In genomic region chr4:115944146-115944905, GRCh38 we compare ENCODE assay signal across 20 cellular contexts.
"Had no signal": no experiment of that assay in that cellular context is flagged by ENCODE, and none has a peak within 500 bp of the region (broad histone marks: within the 10 kb centered on the region; RNA-seq: fewer than 3 reads in every experiment).

No MANE protein-coding gene starts in this region.

- H3K4me1 ChIP-seq: body of pancreas, esophagus squamous epithelium, gastroesophageal sphincter, prostate gland had no signal

- H3K9me3 ChIP-seq: body of pancreas, esophagus squamous epithelium, prostate gland had no signal

- H3K27ac ChIP-seq: body of pancreas, cardiac muscle cell, esophagus squamous epithelium, gastroesophageal sphincter, prostate gland had no signal

- H3K36me3 ChIP-seq: cardiac muscle cell, esophagus squamous epithelium, gastroesophageal sphincter, prostate gland had no signal

- H3K4me3 ChIP-seq: body of pancreas, cardiac muscle cell, esophagus squamous epithelium, gastroesophageal sphincter, prostate gland had no signal

- ATAC-seq: activated T-cell treated with anti-CD3 and anti-CD28 coated beads, Interleukin-2, amount 50 U/mL, for 72 hours; body of pancreas; gastroesophageal sphincter; stimulated activated naive B cell treated with anti-CD40 and anti-IgM and Interleukin-4, amounts not matched to agents 10 μg/mL and 1 μg/mL and 100 μg/mL, for 72 hours had no signal

- H3K27me3 ChIP-seq: body of pancreas, cardiac muscle cell, esophagus squamous epithelium, gastroesophageal sphincter had no signal

- DNase-seq: activated CD4-positive, alpha-beta memory T cell treated with anti-CD3 and anti-CD28 coated beads for 36 hours; activated CD4-positive, alpha-beta T cell treated with anti-CD3 and anti-CD28 coated beads for 48 hours; activated CD4-positive, CD25-positive, alpha-beta regulatory T cell; activated effector memory CD4-positive, alpha-beta T cell treated with anti-CD3 and anti-CD28 coated beads, Interleukin-2, amount 50 U/mL, for 16 hours; activated naive CD4-positive, alpha-beta T cell treated with anti-CD3 and anti-CD28 coated beads, Interleukin-2, amount 10 ng/mL, durations not matched to agents 7 days and 5 days; activated T-cell treated with anti-CD3 and anti-CD28 coated beads, Interleukin-2, amount 50 U/mL, for 72 hours; amygdala; body of pancreas; dermis blood vessel endothelial cell; effector memory CD4-positive, alpha-beta T cell; esophagus squamous epithelium; head of caudate nucleus; hypothalamus; stimulated activated CD4-positive, alpha-beta T cell treated with anti-CD3 and anti-CD28 coated beads, Interleukin-2, amount 100 ng/mL, for 48 hours; stimulated activated CD8-positive, alpha-beta memory T cell treated with anti-CD3 and anti-CD28 coated beads, Interleukin-4, amount 100 ng/mL, for 48 hours; stimulated activated naive B cell treated with anti-CD40 and anti-IgM and Interleukin-4, amounts not matched to agents 10 μg/mL and 1 μg/mL and 100 μg/mL, for 72 hours; T-helper 9 cell had no signal
